Comparison of ENCODE assay signal across 12 cellular contexts in genomic region chr5:109404428-109404960, GRCh38.
"Had no signal": no experiment of that assay in that cellular context is flagged by ENCODE, and none has a peak within 500 bp of the region (broad histone marks: within the 10 kb centered on the region; RNA-seq: fewer than 3 reads in every experiment).

No MANE protein-coding gene starts in this region.

- ATAC-seq: activated CD4-positive, CD25-positive, alpha-beta regulatory T cell treated with anti-CD3 and anti-CD28 coated beads, Interleukin-2, amount 50 U/mL, for 24 hours; effector memory CD8-positive, alpha-beta T cell had no signal

- H3K27me3 Mint-ChIP-seq: effector memory CD8-positive, alpha-beta T cell; type B pancreatic cell had no signal

- H3K27ac Mint-ChIP-seq: mesothelial cell of epicardium, type B pancreatic cell had no signal

- H3K9me3 Mint-ChIP-seq: effector memory CD8-positive, alpha-beta T cell; type B pancreatic cell had no signal

- DNase-seq: activated CD4-positive, alpha-beta T cell treated with anti-CD3 and anti-CD28 coated beads, Interleukin-2, amount 50 U/mL, for 4 hours; activated T-cell treated with anti-CD3 and anti-CD28 coated beads, Interleukin-2, amount 50 U/mL, for 48 hours; central memory CD4-positive, alpha-beta T cell; effector memory CD8-positive, alpha-beta T cell; hippocampal formation; kidney glomerular epithelial cell; posterior cingulate gyrus; small intestine; substantia nigra had no signal

- H3K4me3 Mint-ChIP-seq: mesothelial cell of epicardium, type B pancreatic cell had no signal
